Comparison of ENCODE assay signal across 1 cellular context in genomic region chr13:33193428-33193974, GRCh38.
TF ChIP-seq lines count a peak whose summit lies in the region.

No MANE protein-coding gene starts in this region.

TF ChIP-seq in H1, 55 proteins besides CTCF, POLR2A, EP300 and RAD21 (continued from another document):
- TF ChIP-seq ATF2 (IDR thresholded peaks at IDR 0.05; ENCODE audit: low read length) (no peak), YY1 (IDR thresholded peaks at IDR 0.05; ENCODE audit: low read depth, low read length) (no peak), MAX (IDR thresholded peaks at IDR 0.05) (0 out of 2 replicates have a peak, but pooled peaks have one; percentile 24)
TF ChIP-seq in H1: peak in this region for 1.
